ENCODE assay signal across 8 cellular contexts in genomic region chr6:63598251-63599036, GRCh38. TPM values are rescaled to one million over a fixed set of nuclear protein-coding genes. Genes with fewer than 3 reads are reported as not detected.
DNase-seq lines count a peak whose midpoint lies in the region; ATAC-seq and TF ChIP-seq lines count a peak whose summit lies in the region.

No MANE protein-coding gene starts in this region.

- H3K27me3 Mint-ChIP-seq in chondrocyte (ENCODE audit: low read depth) = no peaks in the 10 kb centered on the region

- DNase-seq in AG08396 (ENCODE audit: low spot score) = peak; percentile 67
- DNase-seq in NCI-H2196 (lab: John Stamatoyannopoulos, UW; ENCODE audit: unreplicated experiment) = peak; percentile 67
- peak; percentile 53 for DNase-seq in activated CD4-positive, CD25-positive, alpha-beta regulatory T cell treated with anti-CD3 and anti-CD28 coated beads, Interleukin-2, amount 50 U/mL, for 16 hours (ENCODE audit: low read depth, low spot score)
- no peak for DNase-seq in chondrocyte (ENCODE audit: low spot score)
- DNase-seq in kidney glomerular epithelial cell (lab: John Stamatoyannopoulos, UW) = peak; percentile 52
- DNase-seq in stimulated activated CD4-positive, alpha-beta T cell treated with anti-CD3 and anti-CD28 coated beads, Interleukin-1b, Interleukin-23, amount 100 ng/mL, for 4 hours (ENCODE audit: low read depth in 2 of 2) = peak; percentile 50 to 60

- H3K9me3 Mint-ChIP-seq in chondrocyte (ENCODE audit: low read depth) = no peaks in the 10 kb centered on the region

- H3K4me1 Mint-ChIP-seq in chondrocyte (ENCODE audit: low read depth) = peaks cover 9% of the 10 kb centered on the region

- ATAC-seq in GM18909 (IDR thresholded peaks at IDR 0.05; ENCODE audit: poor library complexity, unreplicated experiment) (peak; percentile 100), HG03159 (IDR thresholded peaks at IDR 0.05; ENCODE audit: unreplicated experiment) (peak; percentile 100)

- peak overlapping the region; percentile 3 for H3K27ac Mint-ChIP-seq in chondrocyte (ENCODE audit: unreplicated experiment)

- no peaks in the 10 kb centered on the region for H3K36me3 Mint-ChIP-seq in chondrocyte (ENCODE audit: low read depth)

- H3K4me3 Mint-ChIP-seq in chondrocyte (ENCODE audit: unreplicated experiment) = peak overlapping the region; percentile 88

- TF ChIP-seq CTCF in chondrocyte (IDR thresholded peaks at IDR 0.05) = peak; percentile 98

RNA-seq across cellular contexts. Expression of gene PTP4A1, which starts 26.2 kb away (rescaled TPM):
- 75.7 to 108 TPM (median 99.2 TPM) in 3 replicates for total RNA-seq in chondrocyte

RNA-seq across cellular contexts. Expression of gene PHF3, which starts 37.2 kb away (rescaled TPM):
- 34.6 to 42.1 TPM (median 34.7 TPM) in 3 replicates for total RNA-seq in chondrocyte
